In the genomic region with DNA sequence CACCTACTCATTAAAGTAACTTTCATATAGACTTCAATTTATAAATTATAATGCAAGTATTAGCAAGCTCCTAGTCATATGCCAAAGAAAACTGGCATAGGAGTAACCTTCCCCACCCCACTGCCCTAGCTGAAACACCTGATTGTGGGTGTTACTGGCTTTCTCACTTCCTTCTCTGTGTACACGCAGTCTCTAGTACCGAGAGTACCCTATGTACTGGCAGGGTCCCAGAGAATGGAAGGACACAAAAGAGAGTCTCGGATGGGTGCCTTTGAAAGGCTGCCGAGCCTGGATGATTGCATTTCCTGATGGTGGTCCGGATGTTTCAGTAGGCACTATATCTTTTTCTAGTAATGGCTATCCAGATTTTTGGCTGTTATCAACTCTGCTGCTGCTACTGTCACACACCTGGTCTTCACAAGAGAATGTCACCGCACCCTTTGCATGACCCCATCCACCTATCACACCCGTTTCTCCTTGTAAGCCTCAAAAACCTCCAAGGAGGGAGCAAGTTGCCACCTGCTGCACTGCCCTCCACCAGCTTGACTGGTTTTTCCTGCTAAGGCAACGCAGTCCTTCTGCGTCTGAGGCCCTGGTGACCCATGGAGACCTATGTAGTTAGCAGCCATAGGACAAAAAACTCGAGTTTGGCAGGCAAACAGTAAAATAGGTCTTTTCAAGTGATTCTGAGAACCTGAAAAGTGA, we compare ENCODE assay signal across 8 cellular contexts. TPM values are rescaled to one million over a fixed set of nuclear protein-coding genes. Genes with fewer than 3 reads are reported as not detected.
A peak's percentile ranks its signal among the peaks of the same experiment; 100 is the strongest.
DNase-seq lines count a peak whose midpoint lies in the region; ATAC-seq lines count a peak whose summit lies in the region.

No MANE protein-coding gene starts in this region.

- H3K9me3 ChIP-seq in BLaER1: no peaks in the 10 kb centered on the region
- H3K9me3 ChIP-seq in ectodermal cell (ENCODE audit: control insufficient read depth, low read length): no peaks in the 10 kb centered on the region

- no peak overlapping the region for H3K9ac ChIP-seq in BLaER1

- no peak overlapping the region for H3K4me3 ChIP-seq in BLaER1
- no peak overlapping the region for H3K4me3 ChIP-seq in ectodermal cell (ENCODE audit: insufficient read depth, low read depth, low read length)

- DNase-seq in pons (ENCODE audit: low spot score) (no peak), putamen (ENCODE audit: low spot score) (no peak), RKO (ENCODE audit: low spot score) (no peak)
- DNase-seq in activated CD8-positive, alpha-beta memory T cell treated with anti-CD3 and anti-CD28 coated beads, Interleukin-2, amount 50 U/mL, for 48 hours: no peak

- no peaks in the 10 kb centered on the region for H4K20me1 ChIP-seq in BLaER1

- no peaks in the 10 kb centered on the region for H3K27me3 ChIP-seq in BLaER1
- no peaks in the 10 kb centered on the region for H3K27me3 ChIP-seq in ectodermal cell (ENCODE audit: control insufficient read depth, insufficient read depth, low read length, poor library complexity, severe bottlenecking)

- H3K36me3 ChIP-seq in BLaER1 (no peaks in the 10 kb centered on the region), ectodermal cell (ENCODE audit: control insufficient read depth, insufficient read depth, low read length) (no peaks in the 10 kb centered on the region)

- H3K4me1 ChIP-seq in BLaER1: peaks cover 27% of the 10 kb centered on the region
- H3K4me1 ChIP-seq in ectodermal cell (ENCODE audit: control insufficient read depth, insufficient read depth, low read length): peaks cover 18% of the 10 kb centered on the region

- no peak overlapping the region; the same call in 1 of the 2 replicates for H3K27ac ChIP-seq in BLaER1
- H3K27ac ChIP-seq in ectodermal cell (ENCODE audit: insufficient read depth, low read depth, low read length, poor library complexity, severe bottlenecking): peak overlapping the region; percentile 50

- ATAC-seq in GM21381 (IDR thresholded peaks at IDR 0.05; ENCODE audit: unreplicated experiment): peak; percentile 88
- peak; percentile 84 for ATAC-seq in HG03558 (IDR thresholded peaks at IDR 0.05; ENCODE audit: extremely low read depth, unreplicated experiment)

- peak overlapping the region; percentile 68 for H3K4me2 ChIP-seq in BLaER1

- WGBS in ectodermal cell, 2 experiments: 64 to 69% methylated on average over 10 of the region's 10 CpGs

RNA-seq across cellular contexts. Expression of gene CLINT1, which starts 53.8 kb away (rescaled TPM):
- polyA plus RNA-seq in ectodermal cell (2013, experiment 1 of 4): 74.0 TPM
- 75.4 TPM for polyA plus RNA-seq in ectodermal cell (2013, experiment 2 of 4)
- polyA plus RNA-seq in ectodermal cell (2013, experiment 3 of 4): 58.9 TPM
- 62.1 TPM for polyA plus RNA-seq in ectodermal cell (2013, experiment 4 of 4)
